10 cellular contexts compared by ENCODE assay signal in genomic region chr4:78675325-78675724, GRCh38.
"Had no signal": no experiment of that assay in that cellular context is flagged by ENCODE, and none has a peak within 500 bp of the region (broad histone marks: within the 10 kb centered on the region; RNA-seq: fewer than 3 reads in every experiment).

No MANE protein-coding gene starts in this region.

- H3K4me3 Mint-ChIP-seq: GM23338, H9, HFFc6, IgD-negative memory B cell had no signal

- FAIRE-seq: H1, H54, HepG2 had no signal

- H2AFZ ChIP-seq: GM23338 had no signal

- H3K27me3 Mint-ChIP-seq: IgD-negative memory B cell had no signal

- H3K4me3 ChIP-seq: GM23338 had no signal

- H3K27ac ChIP-seq: HL-60 had no signal

- DNase-seq: H9, HCEC 1CT, HFFc6, KG1 had no signal

- ATAC-seq: GM23338, HepG2 had no signal

- H3K9me3 Mint-ChIP-seq: HFFc6 had no signal

- H3K4me1 Mint-ChIP-seq: H9 had no signal

- H3K4me2 ChIP-seq: GM23338 had no signal

- H3K27ac Mint-ChIP-seq: GM23338, H9, HFFc6 had no signal
